1 cellular context compared by ENCODE assay signal in the genomic region with DNA sequence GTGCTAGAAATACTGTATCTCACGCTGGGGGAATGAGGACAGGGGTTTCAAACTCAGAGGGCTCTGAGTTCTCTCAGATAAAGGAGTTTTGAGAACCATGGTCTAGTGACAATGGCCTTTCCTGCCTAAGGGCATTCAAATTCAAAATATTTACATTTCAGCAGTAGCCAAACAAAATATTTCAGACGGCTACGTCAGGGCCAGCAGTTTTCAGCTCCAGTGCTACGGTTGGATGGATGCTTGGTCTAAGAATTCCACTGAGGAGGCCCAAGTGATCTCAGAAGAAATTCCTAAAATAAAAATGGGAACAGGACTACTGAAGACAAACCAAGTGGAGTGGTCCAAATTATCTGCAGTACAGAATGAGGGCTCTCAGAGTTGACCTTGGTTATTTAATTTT.
TF ChIP-seq lines count a peak whose summit lies in the region.

No MANE protein-coding gene starts in this region.

TF ChIP-seq in HepG2, 621 proteins besides CTCF, POLR2A, EP300 and RAD21:
- no peak for TF ChIP-seq STAT5B (CRISPR knock-in tag; IDR thresholded peaks at IDR 0.05)
- TF ChIP-seq, protein P1, sequence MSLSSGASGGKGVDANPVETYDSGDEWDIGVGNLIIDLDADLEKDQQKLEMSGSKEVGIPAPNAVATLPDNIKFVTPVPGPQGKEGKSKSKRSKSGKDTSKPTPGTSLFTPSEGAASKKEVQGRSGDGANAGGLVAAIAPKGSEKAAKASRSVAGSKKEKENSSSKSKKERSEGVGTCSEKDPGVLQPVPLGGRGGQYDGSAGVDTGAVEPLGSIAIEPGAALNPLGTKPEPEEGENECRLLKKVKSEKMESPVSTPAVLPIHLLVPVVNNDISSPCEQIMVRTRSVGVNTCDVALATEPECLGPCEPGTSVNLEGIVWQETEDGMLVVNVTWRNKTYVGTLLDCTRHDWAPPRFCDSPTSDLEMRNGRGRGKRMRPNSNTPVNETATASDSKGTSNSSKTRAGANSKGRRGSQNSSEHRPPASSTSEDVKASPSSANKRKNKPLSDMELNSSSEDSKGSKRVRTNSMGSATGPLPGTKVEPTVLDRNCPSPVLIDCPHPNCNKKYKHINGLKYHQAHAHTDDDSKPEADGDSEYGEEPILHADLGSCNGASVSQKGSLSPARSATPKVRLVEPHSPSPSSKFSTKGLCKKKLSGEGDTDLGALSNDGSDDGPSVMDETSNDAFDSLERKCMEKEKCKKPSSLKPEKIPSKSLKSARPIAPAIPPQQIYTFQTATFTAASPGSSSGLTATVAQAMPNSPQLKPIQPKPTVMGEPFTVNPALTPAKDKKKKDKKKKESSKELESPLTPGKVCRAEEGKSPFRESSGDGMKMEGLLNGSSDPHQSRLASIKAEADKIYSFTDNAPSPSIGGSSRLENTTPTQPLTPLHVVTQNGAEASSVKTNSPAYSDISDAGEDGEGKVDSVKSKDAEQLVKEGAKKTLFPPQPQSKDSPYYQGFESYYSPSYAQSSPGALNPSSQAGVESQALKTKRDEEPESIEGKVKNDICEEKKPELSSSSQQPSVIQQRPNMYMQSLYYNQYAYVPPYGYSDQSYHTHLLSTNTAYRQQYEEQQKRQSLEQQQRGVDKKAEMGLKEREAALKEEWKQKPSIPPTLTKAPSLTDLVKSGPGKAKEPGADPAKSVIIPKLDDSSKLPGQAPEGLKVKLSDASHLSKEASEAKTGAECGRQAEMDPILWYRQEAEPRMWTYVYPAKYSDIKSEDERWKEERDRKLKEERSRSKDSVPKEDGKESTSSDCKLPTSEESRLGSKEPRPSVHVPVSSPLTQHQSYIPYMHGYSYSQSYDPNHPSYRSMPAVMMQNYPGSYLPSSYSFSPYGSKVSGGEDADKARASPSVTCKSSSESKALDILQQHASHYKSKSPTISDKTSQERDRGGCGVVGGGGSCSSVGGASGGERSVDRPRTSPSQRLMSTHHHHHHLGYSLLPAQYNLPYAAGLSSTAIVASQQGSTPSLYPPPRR (CRISPR knock-in tag; IDR thresholded peaks at IDR 0.05; ENCODE audit: borderline replicate concordance): no peak
- TF ChIP-seq, protein P2, sequence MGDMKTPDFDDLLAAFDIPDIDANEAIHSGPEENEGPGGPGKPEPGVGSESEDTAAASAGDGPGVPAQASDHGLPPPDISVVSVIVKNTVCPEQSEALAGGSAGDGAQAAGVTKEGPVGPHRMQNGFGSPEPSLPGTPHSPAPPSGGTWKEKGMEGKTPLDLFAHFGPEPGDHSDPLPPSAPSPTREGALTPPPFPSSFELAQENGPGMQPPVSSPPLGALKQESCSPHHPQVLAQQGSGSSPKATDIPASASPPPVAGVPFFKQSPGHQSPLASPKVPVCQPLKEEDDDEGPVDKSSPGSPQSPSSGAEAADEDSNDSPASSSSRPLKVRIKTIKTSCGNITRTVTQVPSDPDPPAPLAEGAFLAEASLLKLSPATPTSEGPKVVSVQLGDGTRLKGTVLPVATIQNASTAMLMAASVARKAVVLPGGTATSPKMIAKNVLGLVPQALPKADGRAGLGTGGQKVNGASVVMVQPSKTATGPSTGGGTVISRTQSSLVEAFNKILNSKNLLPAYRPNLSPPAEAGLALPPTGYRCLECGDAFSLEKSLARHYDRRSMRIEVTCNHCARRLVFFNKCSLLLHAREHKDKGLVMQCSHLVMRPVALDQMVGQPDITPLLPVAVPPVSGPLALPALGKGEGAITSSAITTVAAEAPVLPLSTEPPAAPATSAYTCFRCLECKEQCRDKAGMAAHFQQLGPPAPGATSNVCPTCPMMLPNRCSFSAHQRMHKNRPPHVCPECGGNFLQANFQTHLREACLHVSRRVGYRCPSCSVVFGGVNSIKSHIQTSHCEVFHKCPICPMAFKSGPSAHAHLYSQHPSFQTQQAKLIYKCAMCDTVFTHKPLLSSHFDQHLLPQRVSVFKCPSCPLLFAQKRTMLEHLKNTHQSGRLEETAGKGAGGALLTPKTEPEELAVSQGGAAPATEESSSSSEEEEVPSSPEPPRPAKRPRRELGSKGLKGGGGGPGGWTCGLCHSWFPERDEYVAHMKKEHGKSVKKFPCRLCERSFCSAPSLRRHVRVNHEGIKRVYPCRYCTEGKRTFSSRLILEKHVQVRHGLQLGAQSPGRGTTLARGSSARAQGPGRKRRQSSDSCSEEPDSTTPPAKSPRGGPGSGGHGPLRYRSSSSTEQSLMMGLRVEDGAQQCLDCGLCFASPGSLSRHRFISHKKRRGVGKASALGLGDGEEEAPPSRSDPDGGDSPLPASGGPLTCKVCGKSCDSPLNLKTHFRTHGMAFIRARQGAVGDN (CRISPR knock-in tag; IDR thresholded peaks at IDR 0.05): no peak
- TF ChIP-seq, protein P3, sequence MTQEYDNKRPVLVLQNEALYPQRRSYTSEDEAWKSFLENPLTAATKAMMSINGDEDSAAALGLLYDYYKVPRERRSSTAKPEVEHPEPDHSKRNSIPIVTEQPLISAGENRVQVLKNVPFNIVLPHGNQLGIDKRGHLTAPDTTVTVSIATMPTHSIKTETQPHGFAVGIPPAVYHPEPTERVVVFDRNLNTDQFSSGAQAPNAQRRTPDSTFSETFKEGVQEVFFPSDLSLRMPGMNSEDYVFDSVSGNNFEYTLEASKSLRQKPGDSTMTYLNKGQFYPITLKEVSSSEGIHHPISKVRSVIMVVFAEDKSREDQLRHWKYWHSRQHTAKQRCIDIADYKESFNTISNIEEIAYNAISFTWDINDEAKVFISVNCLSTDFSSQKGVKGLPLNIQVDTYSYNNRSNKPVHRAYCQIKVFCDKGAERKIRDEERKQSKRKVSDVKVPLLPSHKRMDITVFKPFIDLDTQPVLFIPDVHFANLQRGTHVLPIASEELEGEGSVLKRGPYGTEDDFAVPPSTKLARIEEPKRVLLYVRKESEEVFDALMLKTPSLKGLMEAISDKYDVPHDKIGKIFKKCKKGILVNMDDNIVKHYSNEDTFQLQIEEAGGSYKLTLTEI (CRISPR knock-in tag; conservative IDR thresholded peaks at IDR 0.05): no peak
- TF ChIP-seq RELA (CRISPR knock-in tag; IDR thresholded peaks at IDR 0.05): no peak
- no peak for TF ChIP-seq ZSCAN12 (CRISPR knock-in tag; IDR thresholded peaks at IDR 0.05)
- TF ChIP-seq FOXA1 (IDR thresholded peaks at IDR 0.05): no peak
- no peak for TF ChIP-seq FOXA1 (CRISPR knock-in tag; IDR thresholded peaks at IDR 0.05)
- no peak for TF ChIP-seq NR2F6 (IDR thresholded peaks at IDR 0.05)
- no peak for TF ChIP-seq NR2F6 (CRISPR knock-in tag; IDR thresholded peaks at IDR 0.05)
- no peak for TF ChIP-seq REL (CRISPR knock-in tag; conservative IDR thresholded peaks at IDR 0.05)
- no peak for TF ChIP-seq ZBTB1 (CRISPR knock-in tag; IDR thresholded peaks at IDR 0.05; ENCODE audit: borderline replicate concordance)
- TF ChIP-seq ZFP90 (CRISPR knock-in tag; IDR thresholded peaks at IDR 0.05; ENCODE audit: borderline replicate concordance): no peak
- no peak for TF ChIP-seq ZEB1 (IDR thresholded peaks at IDR 0.05; ENCODE audit: insufficient replicate concordance, low read depth)
- no peak for TF ChIP-seq ARID2 (CRISPR knock-in tag; IDR thresholded peaks at IDR 0.05; ENCODE audit: borderline replicate concordance)
- TF ChIP-seq, protein P4, sequence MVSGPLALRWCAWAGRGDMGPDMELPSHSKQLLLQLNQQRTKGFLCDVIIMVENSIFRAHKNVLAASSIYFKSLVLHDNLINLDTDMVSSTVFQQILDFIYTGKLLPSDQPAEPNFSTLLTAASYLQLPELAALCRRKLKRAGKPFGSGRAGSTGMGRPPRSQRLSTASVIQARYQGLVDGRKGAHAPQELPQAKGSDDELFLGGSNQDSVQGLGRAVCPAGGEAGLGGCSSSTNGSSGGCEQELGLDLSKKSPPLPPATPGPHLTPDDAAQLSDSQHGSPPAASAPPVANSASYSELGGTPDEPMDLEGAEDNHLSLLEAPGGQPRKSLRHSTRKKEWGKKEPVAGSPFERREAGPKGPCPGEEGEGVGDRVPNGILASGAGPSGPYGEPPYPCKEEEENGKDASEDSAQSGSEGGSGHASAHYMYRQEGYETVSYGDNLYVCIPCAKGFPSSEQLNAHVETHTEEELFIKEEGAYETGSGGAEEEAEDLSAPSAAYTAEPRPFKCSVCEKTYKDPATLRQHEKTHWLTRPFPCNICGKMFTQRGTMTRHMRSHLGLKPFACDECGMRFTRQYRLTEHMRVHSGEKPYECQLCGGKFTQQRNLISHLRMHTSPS (CRISPR knock-in tag; IDR thresholded peaks at IDR 0.05; ENCODE audit: low read depth): no peak
- no peak for TF ChIP-seq CC2D1A (CRISPR knock-in tag; IDR thresholded peaks at IDR 0.05)
- no peak for TF ChIP-seq MIER3 (CRISPR knock-in tag; IDR thresholded peaks at IDR 0.05; ENCODE audit: borderline replicate concordance)
